In genomic region chr20:370977-371754, GRCh38 we compare ENCODE assay signal across 9 cellular contexts. TPM values are rescaled to one million over a fixed set of nuclear protein-coding genes. Genes with fewer than 3 reads are reported as not detected.
DNase-seq lines count a peak whose midpoint lies in the region; ATAC-seq and TF ChIP-seq lines count a peak whose summit lies in the region.
"Had no signal": no experiment of that assay in that cellular context is flagged by ENCODE, and none has a peak within 500 bp of the region (broad histone marks: within the 10 kb centered on the region; RNA-seq: fewer than 3 reads in every experiment).

No MANE protein-coding gene starts in this region.

- peak overlapping the region in 9 of 12 donors; percentile 20 to 60 (median 53) for H3K27ac ChIP-seq in heart left ventricle
- peak overlapping the region; percentile 66 for H3K27ac ChIP-seq in lower lobe of right lung
- H3K27ac ChIP-seq in upper lobe of right lung: peak overlapping the region; percentile 76

- 83 to 88% (median 85%) methylated on average over 6 to 7 of the region's 7 CpGs for WGBS in heart left ventricle, 4 donors

- no peaks in the 10 kb centered on the region for H3K36me3 Mint-ChIP-seq in brain

- intact Hi-C loops in heart left ventricle (cut with DNase I): no loop called here
- intact Hi-C loops in Right ventricle myocardium superior (cut with DNase I): no loop called here
- intact Hi-C loops in lower lobe of right lung (cut with DNase I): no loop called here
- intact Hi-C loops in upper lobe of right lung (cut with DNase I): no loop called here

- H3K9me3 ChIP-seq in heart left ventricle (no peaks in the 10 kb centered on the region), lower lobe of right lung (no peaks in the 10 kb centered on the region), upper lobe of right lung (no peaks in the 10 kb centered on the region)

- H3K27ac Mint-ChIP-seq in brain: peak overlapping the region in 3 of 5 experiments; percentile 94 to 97 (median 95)
- H3K27ac Mint-ChIP-seq in stimulated activated naive CD8-positive, alpha-beta T cell treated with anti-CD3 and anti-CD28 coated beads, Interleukin-15, amount 100 ng/mL, for 72 hours: peak overlapping the region in 1 of 2 donors; percentile 91
- H3K27ac Mint-ChIP-seq: stimulated activated naive CD8-positive, alpha-beta T cell treated with anti-CD3 and anti-CD28 coated beads, Interleukin-15, Interleukin-2, amounts not matched to agents 100 ng/mL and 50 ng/mL, for 24 hours had no signal

- ATAC-seq in heart left ventricle: no peak
- ATAC-seq in Right ventricle myocardium superior (ENCODE audit: poor library complexity): no peak
- ATAC-seq in lower lobe of right lung: peak in 1 of 2 donors; percentile 8
- no peak for ATAC-seq in upper lobe of right lung
- no peak for ATAC-seq in stimulated activated naive CD8-positive, alpha-beta T cell treated with anti-CD3 and anti-CD28 coated beads, Interleukin-15, amount 100 ng/mL, for 72 hours

- H3K4me3 Mint-ChIP-seq in brain: no peak overlapping the region
- H3K4me3 Mint-ChIP-seq in stimulated activated naive CD8-positive, alpha-beta T cell treated with anti-CD3 and anti-CD28 coated beads, Interleukin-15, amount 100 ng/mL, for 72 hours: no peak overlapping the region
- H3K4me3 Mint-ChIP-seq: stimulated activated naive CD8-positive, alpha-beta T cell treated with anti-CD3 and anti-CD28 coated beads, Interleukin-15, Interleukin-2, amounts not matched to agents 100 ng/mL and 50 ng/mL, for 24 hours had no signal

- no peaks in the 10 kb centered on the region for H3K36me3 ChIP-seq in heart left ventricle
- H3K36me3 ChIP-seq in lower lobe of right lung: no peaks in the 10 kb centered on the region
- no peaks in the 10 kb centered on the region for H3K36me3 ChIP-seq in upper lobe of right lung

- peaks cover 26% of the 10 kb centered on the region for H3K4me1 Mint-ChIP-seq in brain
- peaks cover 36% of the 10 kb centered on the region for H3K4me1 Mint-ChIP-seq in stimulated activated naive CD8-positive, alpha-beta T cell treated with anti-CD3 and anti-CD28 coated beads, Interleukin-15, amount 100 ng/mL, for 72 hours

- H3K4me1 ChIP-seq in heart left ventricle (peaks cover 0 to 30% (median 12%) of the 10 kb centered on the region in 12 donors), lower lobe of right lung (peaks cover 39% of the 10 kb centered on the region), upper lobe of right lung (peaks cover 40% of the 10 kb centered on the region)

- H3K27me3 ChIP-seq in heart left ventricle (no peaks in the 10 kb centered on the region), lower lobe of right lung (ENCODE audit: low read depth) (no peaks in the 10 kb centered on the region), upper lobe of right lung (no peaks in the 10 kb centered on the region)

- H3K27me3 Mint-ChIP-seq in brain: peaks cover 32% of the 10 kb centered on the region
- H3K27me3 Mint-ChIP-seq in stimulated activated naive CD8-positive, alpha-beta T cell treated with anti-CD3 and anti-CD28 coated beads, Interleukin-15, amount 100 ng/mL, for 72 hours: peaks cover 15% of the 10 kb centered on the region
- H3K27me3 Mint-ChIP-seq: stimulated activated naive CD8-positive, alpha-beta T cell treated with anti-CD3 and anti-CD28 coated beads, Interleukin-15, Interleukin-2, amounts not matched to agents 100 ng/mL and 50 ng/mL, for 24 hours had no signal

- no peak for TF ChIP-seq POLR2A in heart left ventricle (IDR thresholded peaks at IDR 0.05)

- DNase-seq in heart left ventricle: no peak
- no peak for DNase-seq in Right ventricle myocardium superior
- DNase-seq in lower lobe of right lung: no peak
- DNase-seq in upper lobe of right lung: no peak
- DNase-seq in NCI-H748 treated with DMSO at 0.1 percent for 48 hours (lab: John Stamatoyannopoulos, UW): no peak
- no peak for DNase-seq in NCI-H128 (lab: John Stamatoyannopoulos, UW; ENCODE audit: unreplicated experiment)
- no peak for DNase-seq in stimulated activated naive CD8-positive, alpha-beta T cell treated with anti-CD3 and anti-CD28 coated beads, Interleukin-15, amount 100 ng/mL, for 72 hours

- H3K9me3 Mint-ChIP-seq in brain: peaks cover 0 to 12% (median 0%) of the 10 kb centered on the region in 5 experiments
- no peaks in the 10 kb centered on the region for H3K9me3 Mint-ChIP-seq in stimulated activated naive CD8-positive, alpha-beta T cell treated with anti-CD3 and anti-CD28 coated beads, Interleukin-15, amount 100 ng/mL, for 72 hours
- H3K9me3 Mint-ChIP-seq: stimulated activated naive CD8-positive, alpha-beta T cell treated with anti-CD3 and anti-CD28 coated beads, Interleukin-15, Interleukin-2, amounts not matched to agents 100 ng/mL and 50 ng/mL, for 24 hours had no signal

- no peak for TF ChIP-seq CTCF in heart left ventricle (IDR thresholded peaks at IDR 0.05)
- TF ChIP-seq CTCF in brain (conservative IDR thresholded peaks at IDR 0.05): no peak
- no peak for TF ChIP-seq CTCF in lower lobe of right lung (IDR thresholded peaks at IDR 0.05)
- no peak for TF ChIP-seq CTCF in upper lobe of right lung (IDR thresholded peaks at IDR 0.05)

- H3K4me3 ChIP-seq in heart left ventricle (no peak overlapping the region), lower lobe of right lung (no peak overlapping the region), upper lobe of right lung (no peak overlapping the region)

RNA-seq across cellular contexts. Expression of gene TRIB3, which starts 9.4 kb away (rescaled TPM):
- total RNA-seq in heart left ventricle: 1 to 10 TPM in 7 of 9 donors, under 1 TPM in 2; 0.47 to 4.9 (median 1.2) TPM
- polyA plus RNA-seq in heart left ventricle: 1 to 10 TPM in 1 of 2 donors, under 1 TPM in 1; 0.61 to 5.9 TPM
- total RNA-seq in Right ventricle myocardium superior: 0.67 TPM
- 28.7 TPM for polyA plus RNA-seq in brain (ENCODE audit: insufficient read depth, low read depth, low replicate concordance)
- 13.9 TPM for total RNA-seq in lower lobe of right lung
- 16.8 TPM for total RNA-seq in upper lobe of right lung

RNA-seq across cellular contexts. Expression of gene NRSN2, which starts 24.3 kb away (rescaled TPM):
- total RNA-seq in heart left ventricle: 10 to 100 TPM; 13.8 to 49.5 (median 23.4) TPM
- polyA plus RNA-seq in heart left ventricle: 10 to 100 TPM; 32.4 to 33.2 TPM
- 14.5 TPM for total RNA-seq in Right ventricle myocardium superior
- 185 TPM for polyA plus RNA-seq in brain (ENCODE audit: insufficient read depth, low read depth, low replicate concordance)
- total RNA-seq in lower lobe of right lung: 17.3 TPM
- 19.9 TPM for total RNA-seq in upper lobe of right lung

RNA-seq across cellular contexts. Expression of gene RBCK1, which starts 36.9 kb away (rescaled TPM):
- total RNA-seq in heart left ventricle (10 to 100 TPM; 37.0 to 77.7 (median 47.1) TPM), Right ventricle myocardium superior (44.2 TPM), lower lobe of right lung (95.7 TPM), upper lobe of right lung (101 TPM)
- polyA plus RNA-seq in heart left ventricle (10 to 100 TPM; 50.6 to 60.9 TPM), brain (ENCODE audit: insufficient read depth, low read depth, low replicate concordance) (63.0 TPM)

RNA-seq across cellular contexts. Expression of gene SOX12, which starts 45.8 kb away (rescaled TPM):
- total RNA-seq in heart left ventricle (10 to 100 TPM in 7 of 9 donors, 1 to 10 TPM in 2; 6.9 to 19.9 (median 11.5) TPM), Right ventricle myocardium superior (16.2 TPM), lower lobe of right lung (9.8 TPM), upper lobe of right lung (8.4 TPM)
- polyA plus RNA-seq in heart left ventricle (1 to 10 TPM; 5.4 to 7.2 TPM), brain (ENCODE audit: insufficient read depth, low read depth, low replicate concordance) (38.3 TPM)
